In genomic region chr2:15042824-15043223, GRCh38 we compare ENCODE assay signal across 15 cellular contexts.
A peak's percentile ranks its signal among the peaks of the same experiment; 100 is the strongest.
DNase-seq lines count a peak whose midpoint lies in the region; ATAC-seq and TF ChIP-seq lines count a peak whose summit lies in the region.
"Had no signal": no experiment of that assay in that cellular context is flagged by ENCODE, and none has a peak within 500 bp of the region (broad histone marks: within the 10 kb centered on the region; RNA-seq: fewer than 3 reads in every experiment).

No MANE protein-coding gene starts in this region.

- peak; percentile 70 for ATAC-seq in gastroesophageal sphincter
- no peak for ATAC-seq in activated CD4-positive, CD25-positive, alpha-beta regulatory T cell treated with anti-CD3 and anti-CD28 coated beads, Interleukin-2, amount 50 U/mL, for 24 hours
- ATAC-seq: activated CD8-positive, alpha-beta memory T cell treated with anti-CD3 and anti-CD28 coated beads, Interleukin-2, amount 10 ng/mL, durations not matched to agents 7 days and 5 days; activated naive CD8-positive, alpha-beta T cell treated with anti-CD3 and anti-CD28 coated beads, Interleukin-2, amount 50 U/mL, for 24 hours; T-helper 17 cell had no signal

- 29 to 34% methylated on average over 3 to 6 of the region's 6 CpGs for WGBS in gastroesophageal sphincter (ENCODE audit: low coverage in 1 of 2), 2 donors

- TF ChIP-seq POLR2A in gastroesophageal sphincter (IDR thresholded peaks at IDR 0.05), result no peak
- TF ChIP-seq POLR2A in vagina (IDR thresholded peaks at IDR 0.05), result no peak

- H3K9me3 ChIP-seq in adipocyte (ENCODE audit: control insufficient read depth, low read length) (no peaks in the 10 kb centered on the region), gastroesophageal sphincter (no peaks in the 10 kb centered on the region), vagina (no peaks in the 10 kb centered on the region)
- H3K9me3 ChIP-seq: neutrophil had no signal

- H3K9ac ChIP-seq in adipocyte (ENCODE audit: low read length), result peak overlapping the region; percentile 3

- H3K27ac ChIP-seq in gastroesophageal sphincter, result peak overlapping the region; percentile 51 to 77 (median 74)
- peak overlapping the region; percentile 42 for H3K27ac ChIP-seq in vagina
- H3K27ac ChIP-seq: neutrophil had no signal

- intact Hi-C loops in vagina (cut with DNase I) (no loop called here), posterior vena cava (cut with DNase I) (no loop called here)

- TF ChIP-seq CTCF in gastroesophageal sphincter (IDR thresholded peaks at IDR 0.05), result no peak
- no peak for TF ChIP-seq CTCF in vagina (IDR thresholded peaks at IDR 0.05)

- H3K4me1 ChIP-seq in adipocyte (ENCODE audit: control insufficient read depth, insufficient read depth, low read length) (peaks cover 30% of the 10 kb centered on the region), gastroesophageal sphincter (peaks cover 0 to 36% (median 0%) of the 10 kb centered on the region in 3 donors), vagina (peaks cover 7% of the 10 kb centered on the region)

- H3K27me3 ChIP-seq in adipocyte (replicated peaks; ENCODE audit: control insufficient read depth, insufficient read depth, low read length) (no peaks in the 10 kb centered on the region), gastroesophageal sphincter (no peaks in the 10 kb centered on the region), vagina (no peaks in the 10 kb centered on the region)

- H3K36me3 ChIP-seq in adipocyte (ENCODE audit: control insufficient read depth, insufficient read depth, low read length, severe bottlenecking) (no peaks in the 10 kb centered on the region), gastroesophageal sphincter (no peaks in the 10 kb centered on the region), vagina (no peaks in the 10 kb centered on the region)
- H3K36me3 ChIP-seq: neutrophil had no signal

- H3K4me3 ChIP-seq in adipocyte (ENCODE audit: low read length) (peak overlapping the region; percentile 17), gastroesophageal sphincter (no peak overlapping the region), vagina (no peak overlapping the region)

- DNase-seq in SIG-M5 treated with dmso at 0.1 percent for 504 hours (lab: John Stamatoyannopoulos, UW; ENCODE audit: unreplicated experiment) (peak; percentile 15), SIG-M5 (lab: John Stamatoyannopoulos, UW) (no peak), adipocyte (ENCODE audit: low read depth) (peak; percentile 65), vagina (ENCODE audit: extremely low spot score in 2 of 2) (no peak), COR-L47 (lab: John Stamatoyannopoulos, UW) (no peak), posterior vena cava (ENCODE audit: low spot score) (no peak)
- DNase-seq: ACHN; activated CD8-positive, alpha-beta memory T cell treated with anti-CD3 and anti-CD28 coated beads, Interleukin-2, amount 10 ng/mL, durations not matched to agents 7 days and 5 days; activated naive CD8-positive, alpha-beta T cell treated with anti-CD3 and anti-CD28 coated beads, Interleukin-2, amount 50 U/mL, for 24 hours; kidney; stimulated activated CD4-positive, alpha-beta T cell treated with anti-CD3 and anti-CD28 coated beads, Interleukin-4, amount 100 ng/mL, for 24 hours; T-helper 17 cell had no signal

- TF ChIP-seq EP300 in gastroesophageal sphincter (IDR thresholded peaks at IDR 0.05), result no peak

Comparison
In these comparisons a context has a peak if more than half of its experiments do, and no peak if none do; other contexts are left out.
1. DNase-seq: peak in SIG-M5 treated with dmso at 0.1 percent for 504 hours (single experiment) and adipocyte (single experiment); none in SIG-M5 (single experiment), vagina (0 of 2), COR-L47 (single experiment) and posterior vena cava (single experiment).